Comparison of ENCODE assay signal across 8 cellular contexts in the genomic region with DNA sequence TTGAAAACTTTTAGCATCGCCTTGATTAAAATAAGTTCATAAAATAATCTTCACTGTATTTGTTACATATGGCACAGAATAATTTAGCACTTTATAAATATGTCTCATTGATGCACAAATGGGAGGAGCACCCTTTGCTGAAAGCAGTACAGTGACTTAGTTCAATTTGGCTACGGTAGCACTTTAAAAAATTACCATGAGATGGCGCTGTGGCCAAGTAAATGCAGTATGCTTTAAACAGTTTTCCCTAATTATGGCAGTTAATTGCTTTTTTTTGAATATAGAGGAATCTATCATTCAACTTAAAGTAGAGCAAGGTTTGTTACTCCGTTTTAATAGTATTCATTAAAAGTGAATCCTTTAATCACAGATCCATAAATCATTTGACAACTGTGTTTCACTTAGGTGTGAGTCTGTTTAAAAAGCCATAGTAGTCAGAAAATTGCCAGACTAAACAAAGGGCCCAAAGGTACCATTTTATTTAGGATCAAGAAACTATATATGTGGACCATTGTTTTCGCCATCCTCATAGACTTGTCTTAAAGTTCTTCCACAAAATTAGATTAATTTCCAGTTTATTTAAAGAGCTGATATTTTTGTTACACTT. TPM values are rescaled to one million over a fixed set of nuclear protein-coding genes. Genes with fewer than 3 reads are reported as not detected.
DNase-seq lines count a peak whose midpoint lies in the region; ATAC-seq and TF ChIP-seq lines count a peak whose summit lies in the region.

No MANE protein-coding gene starts in this region.

- 6% methylated on average over 5 of the region's 5 CpGs for WGBS in smooth muscle cell (ENCODE audit: low lambda C conversion rate)

- H3K9me3 ChIP-seq in smooth muscle cell (replicated peaks; ENCODE audit: low read depth): no peaks in the 10 kb centered on the region

- no peaks in the 10 kb centered on the region for H3K9me3 Mint-ChIP-seq in activated T-cell treated with anti-CD3 and anti-CD28 coated beads, Interleukin-2, amount 50 U/mL, for 72 hours

- H3K4me1 ChIP-seq in smooth muscle cell (ENCODE audit: low read depth): no peaks in the 10 kb centered on the region

- H3K79me2 ChIP-seq in smooth muscle cell (ENCODE audit: low read depth): no peaks in the 10 kb centered on the region

- no peaks in the 10 kb centered on the region for H4K20me1 ChIP-seq in smooth muscle cell (ENCODE audit: low read depth)

- no peak overlapping the region for H3K4me2 ChIP-seq in smooth muscle cell

- H2AFZ ChIP-seq in smooth muscle cell (ENCODE audit: low read depth): no peak overlapping the region

- H3K27me3 ChIP-seq in smooth muscle cell (ENCODE audit: low read depth): no peaks in the 10 kb centered on the region

- no peaks in the 10 kb centered on the region for H3K36me3 Mint-ChIP-seq in activated T-cell treated with anti-CD3 and anti-CD28 coated beads, Interleukin-2, amount 50 U/mL, for 72 hours (ENCODE audit: insufficient read depth in 2 of 2)

- no peak overlapping the region for H3K27ac ChIP-seq in smooth muscle cell (ENCODE audit: low read depth)

- TF ChIP-seq CTCF in smooth muscle cell (IDR thresholded peaks at IDR 0.05; ENCODE audit: borderline replicate concordance, insufficient read depth, poor library complexity, severe bottlenecking): peak; percentile 95

- DNase-seq in COR-L47 (lab: John Stamatoyannopoulos, UW) (peak; percentile 43), NCI-H460 (ENCODE audit: extremely low read depth, low read depth) (peak; percentile 35), hepatic stellate cell (ENCODE audit: low spot score) (peak; percentile 6), smooth muscle cell (lab: John Stamatoyannopoulos, UW; ENCODE audit: unreplicated experiment) (no peak)
- peak; percentile 25 to 50 for DNase-seq in activated T-cell treated with anti-CD3 and anti-CD28 coated beads, Interleukin-2, amount 50 U/mL, for 72 hours
- DNase-seq in activated effector memory CD4-positive, alpha-beta T cell treated with anti-CD3 and anti-CD28 coated beads, Interleukin-2, amount 50 U/mL, for 16 hours: no peak

- H3K4me1 Mint-ChIP-seq in activated T-cell treated with anti-CD3 and anti-CD28 coated beads, Interleukin-2, amount 50 U/mL, for 72 hours (ENCODE audit: low read depth): no peaks in the 10 kb centered on the region

- no peak overlapping the region for H3K4me3 Mint-ChIP-seq in activated T-cell treated with anti-CD3 and anti-CD28 coated beads, Interleukin-2, amount 50 U/mL, for 72 hours

- H3K9ac ChIP-seq in smooth muscle cell (ENCODE audit: low read depth): no peak overlapping the region

- no peaks in the 10 kb centered on the region for H3F3A ChIP-seq in smooth muscle cell (ENCODE audit: low read depth)

- H3K27me3 Mint-ChIP-seq in activated T-cell treated with anti-CD3 and anti-CD28 coated beads, Interleukin-2, amount 50 U/mL, for 72 hours (ENCODE audit: low read depth): no peaks in the 10 kb centered on the region

- no peak overlapping the region for H3K27ac Mint-ChIP-seq in activated T-cell treated with anti-CD3 and anti-CD28 coated beads, Interleukin-2, amount 50 U/mL, for 72 hours

- no peak overlapping the region for H3K4me3 ChIP-seq in smooth muscle cell

- H3K36me3 ChIP-seq in smooth muscle cell (ENCODE audit: low read depth): no peaks in the 10 kb centered on the region

- ATAC-seq in GM19463 (IDR thresholded peaks at IDR 0.05; ENCODE audit: unreplicated experiment) (peak; percentile 47), HG02870 (IDR thresholded peaks at IDR 0.05; ENCODE audit: unreplicated experiment) (no peak)
- ATAC-seq in activated T-cell treated with anti-CD3 and anti-CD28 coated beads, Interleukin-2, amount 50 U/mL, for 72 hours (replicated peaks in 1 of 2): no peak

RNA-seq across cellular contexts. Expression of a gene that starts 34.7 kb away (rescaled TPM):
- 128 and 138 TPM in 2 replicates for total RNA-seq in NCI-H460 (2014; rRNA removed; shearing (Covaris generic))
- 93.9 and 108 TPM in 2 replicates for polyA plus RNA-seq in NCI-H460 (2014; cell fraction: nucleus; rRNA removed)
- 100 to 1,000 TPM in 1 of 2 donors, 10 to 100 TPM in 1; 92.4 to 122 TPM for total RNA-seq in activated T-cell treated with anti-CD3 and anti-CD28 coated beads, Interleukin-2, amount 50 U/mL, for 72 hours
- total RNA-seq in smooth muscle cell: 133 and 147 TPM in 2 replicates
- polyA plus RNA-seq in smooth muscle cell: 142 and 146 TPM in 2 replicates

Comparison
In these comparisons a context has a peak if more than half of its experiments do, and no peak if none do; other contexts are left out.
1. DNase-seq: peak in COR-L47 (single experiment), NCI-H460 (single experiment), activated T-cell treated with anti-CD3 and anti-CD28 coated beads, Interleukin-2, amount 50 U/mL, for 72 hours (2 of 2) and hepatic stellate cell (single experiment); none in smooth muscle cell (single experiment) and activated effector memory CD4-positive, alpha-beta T cell treated with anti-CD3 and anti-CD28 coated beads, Interleukin-2, amount 50 U/mL, for 16 hours (single experiment).